8 cellular contexts compared by ENCODE assay signal in the genomic region with DNA sequence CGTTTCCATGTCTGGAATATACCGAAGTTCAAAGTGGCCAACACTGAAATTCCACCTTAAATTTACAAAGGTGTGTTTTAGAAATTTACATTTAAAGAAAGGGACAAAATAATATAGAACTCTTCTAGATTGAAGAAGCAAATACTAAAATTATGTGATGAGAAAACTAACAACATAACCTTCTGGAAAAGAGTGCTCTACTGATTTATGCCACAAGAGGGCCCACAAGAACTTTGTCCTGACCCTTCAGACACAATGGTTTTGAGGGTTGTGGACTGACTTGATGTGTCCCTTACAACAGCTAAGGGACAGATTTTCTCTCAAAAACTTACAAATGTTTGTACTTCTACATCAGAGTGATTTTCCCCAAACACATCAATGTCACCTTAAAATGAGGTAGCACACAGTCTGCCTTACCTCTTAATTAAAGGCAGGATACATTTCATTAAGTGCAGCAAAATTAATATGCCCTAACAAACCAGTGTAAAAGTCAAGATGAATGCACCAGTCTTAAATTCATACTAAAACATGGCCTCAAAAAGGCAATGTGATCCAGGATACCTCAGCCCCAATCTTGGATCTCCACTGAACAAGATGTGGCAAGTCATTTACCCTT. TPM values are rescaled to one million over a fixed set of nuclear protein-coding genes. Genes with fewer than 3 reads are reported as not detected.
DNase-seq lines count a peak whose midpoint lies in the region; ATAC-seq and TF ChIP-seq lines count a peak whose summit lies in the region.

No MANE protein-coding gene starts in this region.

- DNase-seq in ACHN (peak; percentile 68), GM12865 (ENCODE audit: low read depth) (peak; percentile 83), NCI-H2196 (lab: John Stamatoyannopoulos, UW; ENCODE audit: unreplicated experiment) (peak; percentile 25), naive B cell (peak; percentile 58), aorta (no peak)

- no peak overlapping the region for H3K4me3 ChIP-seq in GM12865 (ENCODE audit: low read depth, low read length)
- H3K4me3 ChIP-seq in aorta (ENCODE audit: low read length in 2 of 2): no peak overlapping the region

- in situ Hi-C loops in ACHN (cut with HindIII; ENCODE audit: low pct_ligation_motif_present, low pct_unique_long_range_greater_than_20kb, low sequenced_read_pairs): no loop called here

- ATAC-seq in HG02852 (IDR thresholded peaks at IDR 0.05; ENCODE audit: unreplicated experiment) (peak; percentile 79), esophagus mucosa (peak; percentile 67), naive B cell (ENCODE audit: low read depth in 2 of 2) (peak; percentile 81 to 90), aorta (ENCODE audit: low FRiP score) (peak; percentile 81)
- peak; percentile 46 to 64 for ATAC-seq in activated CD4-positive, CD25-positive, alpha-beta regulatory T cell treated with anti-CD3 and anti-CD28 coated beads, Interleukin-2, amount 50 U/mL, for 24 hours

- peaks cover 8 to 26% of the 10 kb centered on the region in 2 donors for H3K36me3 Mint-ChIP-seq in naive B cell

- no peaks in the 10 kb centered on the region for H3K4me1 ChIP-seq in aorta (ENCODE audit: control insufficient read depth in 1 of 2, insufficient read depth in 2 of 2, low read length in 2 of 2)

- H3K27me3 Mint-ChIP-seq in naive B cell: no peaks in the 10 kb centered on the region

- H3K9me3 ChIP-seq in aorta (ENCODE audit: control insufficient read depth, low read length): no peaks in the 10 kb centered on the region

- no peak overlapping the region for H3K27ac ChIP-seq in aorta (ENCODE audit: low read depth in 1 of 2, low read length in 2 of 2)

- no peaks in the 10 kb centered on the region for H3K9me3 Mint-ChIP-seq in naive B cell

- H3K4me1 Mint-ChIP-seq in naive B cell: peaks cover 14 to 35% (median 33%) of the 10 kb centered on the region in 3 donors

- H3K36me3 ChIP-seq in aorta (ENCODE audit: control insufficient read depth in 1 of 2, insufficient read depth in 2 of 2, low read length in 1 of 2): no peaks in the 10 kb centered on the region

- peak; percentile 68 for TF ChIP-seq CTCF in GM12865 (IDR thresholded peaks at IDR 0.05; ENCODE audit: insufficient read depth, low read depth, low read length, missing control alignments)

- H3K27ac Mint-ChIP-seq in naive B cell: peak overlapping the region; percentile 11 to 96 (median 80)

- intact Hi-C loops in aorta (cut with DNase I): loop anchor here (1.0 to 5.0 kb wide), 3 partner anchors 41 to 80 kb away; no protein-coding TSS in a partner anchor

- H3K27me3 ChIP-seq in aorta (ENCODE audit: control insufficient read depth in 1 of 2, insufficient read depth in 2 of 2, low read length in 1 of 2): no peaks in the 10 kb centered on the region

- H3K4me3 Mint-ChIP-seq in naive B cell: peak overlapping the region in 1 of 8 donors; percentile 31

- WGBS in aorta, 2 donors: 84 to 90% methylated on average over 2 of the region's 2 CpGs

RNA-seq across cellular contexts. Expression of a gene that starts 36.2 kb away (rescaled TPM):
- total RNA-seq in esophagus mucosa (6.2 TPM), aorta (10 to 100 TPM; 24.8 to 25.3 TPM)
- polyA plus RNA-seq in naive B cell (ENCODE audit: low read depth in 6 of 6) (10 to 100 TPM; 10.5 to 60.1 (median 17.9) TPM), aorta (10 to 100 TPM in 1 of 2 donors, 1 to 10 TPM in 1; 4.0 to 10.6 TPM)

Comparison
In these comparisons a context has a peak if more than half of its experiments do, and no peak if none do; other contexts are left out.
1. DNase-seq: peak in ACHN (single experiment), GM12865 (single experiment), NCI-H2196 (single experiment) and naive B cell (single experiment); none in aorta (0 of 2).
2. Peak in every context shown above with its lines, with median percentiles within 50 percentile points of each other: ATAC-seq.